Comparison of ENCODE assay signal across 1 cellular context in genomic region chr12:1692221-1692620, GRCh38.
TF ChIP-seq lines count a peak whose summit lies in the region.

No MANE protein-coding gene starts in this region.

TF ChIP-seq in GM23338, 12 proteins besides CTCF, POLR2A, EP300 and RAD21 (continued from another document):
- TF ChIP-seq REST (IDR thresholded peaks at IDR 0.05; ENCODE audit: unreplicated experiment) (no peak), NANOG (IDR thresholded peaks at IDR 0.05; ENCODE audit: borderline replicate concordance) (no peak), ZNF114 (CRISPR knock-in tag; IDR thresholded peaks at IDR 0.05) (no peak), EZH2 (IDR thresholded peaks at IDR 0.05; ENCODE audit: low read depth, unreplicated experiment) (no peak), EZH2phosphoT487 (IDR thresholded peaks at IDR 0.05; ENCODE audit: unreplicated experiment) (no peak), POLR2AphosphoS5 (IDR thresholded peaks at IDR 0.05; ENCODE audit: low read depth) (no peak), ZNF331 (CRISPR knock-in tag; IDR thresholded peaks at IDR 0.05; ENCODE audit: low read depth) (no peak), STAT1 (IDR thresholded peaks at IDR 0.05; ENCODE audit: unreplicated experiment) (no peak), JUNB (IDR thresholded peaks at IDR 0.05; ENCODE audit: unreplicated experiment) (no peak)
